Comparison of ENCODE assay signal across 8 cellular contexts in genomic region chr20:33812673-33813462, GRCh38. TPM values are rescaled to one million over a fixed set of nuclear protein-coding genes. Genes with fewer than 3 reads are reported as not detected.
DNase-seq lines count a peak whose midpoint lies in the region; ATAC-seq and TF ChIP-seq lines count a peak whose summit lies in the region.

No MANE protein-coding gene starts in this region.

- H3K79me2 ChIP-seq in Karpas-422 (ENCODE audit: low read length) = peaks cover 67% of the 10 kb centered on the region

- TF ChIP-seq CTCF in body of pancreas (IDR thresholded peaks at IDR 0.05) (no peak), right lobe of liver (IDR thresholded peaks at IDR 0.05) (no peak), WERI-Rb-1 (IDR thresholded peaks at IDR 0.05; ENCODE audit: low read depth, low read length) (no peak)

- peaks cover 25% of the 10 kb centered on the region; the same call in 1 of the 2 replicates for H4K20me1 ChIP-seq in Karpas-422 (ENCODE audit: insufficient read depth, low read depth, low read length)

- no peaks in the 10 kb centered on the region for H3K27me3 ChIP-seq in Karpas-422 (ENCODE audit: low read length)
- no peaks in the 10 kb centered on the region for H3K27me3 ChIP-seq in body of pancreas
- H3K27me3 ChIP-seq in right lobe of liver = no peaks in the 10 kb centered on the region
- H3K27me3 ChIP-seq in WERI-Rb-1 (ENCODE audit: insufficient read depth, low read depth, severe bottlenecking) = no peaks in the 10 kb centered on the region

- no peaks in the 10 kb centered on the region for H3K9me2 ChIP-seq in Karpas-422 (replicated peaks; ENCODE audit: insufficient read depth, low read length)

- H3K36me3 ChIP-seq in Karpas-422 (ENCODE audit: insufficient read depth, low read length) = no peaks in the 10 kb centered on the region; the same call in 1 of the 2 replicates
- no peaks in the 10 kb centered on the region for H3K36me3 ChIP-seq in body of pancreas (replicated peaks in 1 of 2; ENCODE audit: insufficient read depth in 1 of 2, low read depth in 2 of 2)
- no peaks in the 10 kb centered on the region for H3K36me3 ChIP-seq in right lobe of liver
- H3K36me3 ChIP-seq in urinary bladder (ENCODE audit: insufficient read depth) = no peaks in the 10 kb centered on the region
- peaks cover 10% of the 10 kb centered on the region for H3K36me3 ChIP-seq in WERI-Rb-1

- intact Hi-C loops in body of pancreas (cut with DNase I) = no loop called here
- intact Hi-C loops in right lobe of liver (cut with DNase I) = no loop called here

- WGBS in body of pancreas, 2 donors = 8 to 10% methylated on average over 12 of the region's 12 CpGs
- 13% methylated on average over 12 of the region's 12 CpGs for WGBS in right lobe of liver (ENCODE audit: insufficient coverage, low coverage, low lambda C conversion rate, missing lambda C conversion rate)
- 34% methylated on average over 12 of the region's 12 CpGs for whole genome bisulfite sequencing in urinary bladder

- no peak overlapping the region for H2AFZ ChIP-seq in Karpas-422 (ENCODE audit: low read length)

- H3K4me3 ChIP-seq in Karpas-422 (ENCODE audit: low read length) (peak overlapping the region; percentile 79), body of pancreas (peak overlapping the region; percentile 49 to 90), right lobe of liver (peak overlapping the region; percentile 85 to 97 (median 88)), urinary bladder (ENCODE audit: low read depth, low read length) (peak overlapping the region; percentile 82), WERI-Rb-1 (ENCODE audit: low read depth, low read length) (no peak overlapping the region)

- DNase-seq in COLO829 (ENCODE audit: low spot score) = peak; percentile 63
- peak; percentile 74 for DNase-seq in Karpas-422
- DNase-seq in body of pancreas = peak; percentile 38 to 58 (median 50)
- no peak for DNase-seq in right lobe of liver
- DNase-seq in WERI-Rb-1 = no peak

- H3K4me2 ChIP-seq in Karpas-422 (ENCODE audit: low read depth, low read length, poor library complexity, severe bottlenecking) = peak overlapping the region; percentile 76

- H3K27ac ChIP-seq in Karpas-422 (ENCODE audit: low read length) = peak overlapping the region; percentile 76
- peak overlapping the region; percentile 85 to 93 (median 90) for H3K27ac ChIP-seq in body of pancreas
- H3K27ac ChIP-seq in right lobe of liver = peak overlapping the region; percentile 82 to 98 (median 92)
- H3K27ac ChIP-seq in urinary bladder (ENCODE audit: low read depth) = peak overlapping the region; percentile 97
- H3K27ac ChIP-seq in WERI-Rb-1 = no peak overlapping the region

- ATAC-seq in body of pancreas (no peak), right lobe of liver (peak in 3 of 4 donors; percentile 3 to 8 (median 4)), HG03196 (IDR thresholded peaks at IDR 0.05; ENCODE audit: unreplicated experiment) (no peak), HG03025 (IDR thresholded peaks at IDR 0.05; ENCODE audit: low FRiP score, unreplicated experiment) (no peak)

- H3K9me3 ChIP-seq in Karpas-422 (ENCODE audit: low read length) (no peaks in the 10 kb centered on the region), body of pancreas (no peaks in the 10 kb centered on the region), right lobe of liver (no peaks in the 10 kb centered on the region), WERI-Rb-1 (ENCODE audit: severe bottlenecking) (no peaks in the 10 kb centered on the region)

- TF ChIP-seq POLR2A in body of pancreas (IDR thresholded peaks at IDR 0.05) = no peak
- no peak for TF ChIP-seq POLR2A in right lobe of liver (IDR thresholded peaks at IDR 0.05)

- H3K4me1 ChIP-seq in Karpas-422 (ENCODE audit: low read length) (peaks cover 47% of the 10 kb centered on the region), body of pancreas (peaks cover 51% of the 10 kb centered on the region), right lobe of liver (peaks cover 0 to 31% (median 10%) of the 10 kb centered on the region in 4 donors), urinary bladder (ENCODE audit: insufficient read depth) (peaks cover 3% of the 10 kb centered on the region)

- peak overlapping the region; percentile 84 for H3K9ac ChIP-seq in Karpas-422 (ENCODE audit: low read length)

RNA-seq across cellular contexts. Expression of gene CHMP4B, which starts 1.7 kb away (rescaled TPM):
- total RNA-seq in Karpas-422 (2014; rRNA removed; shearing (Covaris generic); ENCODE audit: low replicate concordance) = 33.8 and 45.5 TPM in 2 replicates
- 10 to 100 TPM; 24.1 to 43.3 TPM for total RNA-seq in body of pancreas
- total RNA-seq in right lobe of liver = 10 to 100 TPM; 21.0 to 40.8 (median 28.3) TPM
- total RNA-seq in urinary bladder = 33.5 TPM
- 193 TPM for polyA plus RNA-seq in urinary bladder

Comparison
In these comparisons a context has a peak if more than half of its experiments do, and no peak if none do; other contexts are left out.
1. DNase-seq: peak in COLO829 (single experiment), Karpas-422 (single experiment) and body of pancreas (4 of 4); none in right lobe of liver (0 of 3) and WERI-Rb-1 (single experiment).
2. ATAC-seq: peak in right lobe of liver (3 of 4); none in body of pancreas (single experiment), HG03196 (single experiment) and HG03025 (single experiment).